22 cellular contexts compared by ENCODE assay signal in the genomic region with DNA sequence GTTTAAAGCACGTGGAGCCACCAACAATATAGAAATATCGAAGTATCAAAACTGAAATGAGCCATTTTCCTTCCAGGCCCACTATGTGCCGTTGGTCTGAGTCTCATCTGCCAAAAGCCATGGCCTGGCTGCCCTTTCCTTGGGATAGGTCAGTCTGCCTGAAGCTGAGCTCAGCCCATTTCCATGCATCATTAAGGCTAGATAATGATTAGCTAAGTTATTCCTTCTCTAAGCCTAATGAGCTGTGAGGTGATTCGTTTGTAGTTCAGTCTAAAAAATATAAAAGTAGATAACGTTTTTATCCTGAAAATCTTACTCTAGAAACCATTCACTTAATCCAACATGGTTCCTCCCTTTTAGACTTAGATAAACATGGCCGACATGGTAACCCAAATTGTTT.
DNase-seq lines count a peak whose midpoint lies in the region; ATAC-seq, FAIRE-seq and TF ChIP-seq lines count a peak whose summit lies in the region.
"Had no signal": no experiment of that assay in that cellular context is flagged by ENCODE, and none has a peak within 500 bp of the region (broad histone marks: within the 10 kb centered on the region; RNA-seq: fewer than 3 reads in every experiment).

No MANE protein-coding gene starts in this region.

- POLR2A ChIA-PET in A673 (lab: Charles Lee; ENCODE audit: low non-redundant PET): no interaction called here

- H3K4me3 ChIP-seq in kidney epithelial cell (ENCODE audit: low read depth, low read length): no peak overlapping the region
- H3K4me3 ChIP-seq in A673 (ENCODE audit: low read depth, low read length, poor library complexity, severe bottlenecking): no peak overlapping the region
- H3K4me3 ChIP-seq: A549, GM12878, GM23248 had no signal

- H3K36me3 ChIP-seq in kidney epithelial cell (ENCODE audit: control insufficient read depth, insufficient read depth, low read length): no peaks in the 10 kb centered on the region
- H3K36me3 ChIP-seq in A673 (ENCODE audit: insufficient read depth, low read length, poor library complexity, severe bottlenecking): no peaks in the 10 kb centered on the region

- peak; percentile 86 for FAIRE-seq in RCC 7860 (lab: Jason Lieb, UNC)
- FAIRE-seq: A549, D721Med, GM12878, GM19239 had no signal

- no peak for ATAC-seq in HG03460 (IDR thresholded peaks at IDR 0.05; ENCODE audit: unreplicated experiment)
- ATAC-seq: A549, GM12878, HCT116 had no signal

- H3K27me3 ChIP-seq in kidney epithelial cell (ENCODE audit: control insufficient read depth, insufficient read depth, low read length) (no peaks in the 10 kb centered on the region), A673 (replicated peaks; ENCODE audit: insufficient read depth, low read depth, low read length, poor library complexity) (no peaks in the 10 kb centered on the region)

- H3K27ac ChIP-seq in A673 (ENCODE audit: low read depth, low read length, poor library complexity, severe bottlenecking): no peak overlapping the region
- H3K27ac ChIP-seq: A549, GM23248 had no signal

- no TSS peak for BruUV-seq in A673 (replicated peaks; lab: Mats Ljungman, UMichigan)

- CTCF ChIA-PET in A673 (lab: Charles Lee): no interaction called here

- intact Hi-C loops in A673 (cut with micrococcal nuclease; ENCODE audit: unreplicated experiment): no loop called here

- H3K4me1 ChIP-seq in A673 (ENCODE audit: insufficient read depth, low read length, poor library complexity, severe bottlenecking): no peaks in the 10 kb centered on the region
- H3K4me1 ChIP-seq: A549, Caco-2 had no signal

- DNase-seq in RCC 7860 (ENCODE audit: low spot score): no peak
- peak; percentile 45 for DNase-seq in kidney epithelial cell (ENCODE audit: low read depth)
- peak; percentile 58 for DNase-seq in left kidney (ENCODE audit: low read depth, low spot score)
- DNase-seq in renal cortical epithelial cell (ENCODE audit: low read depth): peak; percentile 90
- DNase-seq in mesenteric fat pad (ENCODE audit: low spot score): no peak
- no peak for DNase-seq in A673 (ENCODE audit: low spot score)
- DNase-seq: 8988T; C1 segment of cervical spinal cord; Caco-2; CD4-positive, alpha-beta memory T cell; DMS 273 treated with DMSO at 0.1 percent for 48 hours; DMS79; EL; GDM1; GM23248; H9 had no signal

- no peak for TF ChIP-seq CTCF in kidney epithelial cell (IDR thresholded peaks at IDR 0.05; ENCODE audit: insufficient read depth, low read length, poor library complexity, severe bottlenecking)
- TF ChIP-seq CTCF in A673 (conservative IDR thresholded peaks at IDR 0.05; ENCODE audit: low read depth, low read length): no peak

- no peaks in the 10 kb centered on the region for H3K9me3 ChIP-seq in A673 (ENCODE audit: low read depth, low read length, poor library complexity, severe bottlenecking)
- H3K9me3 ChIP-seq: A549, Caco-2 had no signal

Comparison
In these comparisons a context has a peak if more than half of its experiments do, and no peak if none do; other contexts are left out.
1. DNase-seq: peak in kidney epithelial cell (single experiment), left kidney (single experiment) and renal cortical epithelial cell (single experiment); none in RCC 7860 (single experiment), mesenteric fat pad (single experiment) and A673 (single experiment).